In genomic region chr4:123564758-123565346, GRCh38 we compare ENCODE assay signal across 8 cellular contexts.
DNase-seq lines count a peak whose midpoint lies in the region; ATAC-seq and TF ChIP-seq lines count a peak whose summit lies in the region.

No MANE protein-coding gene starts in this region.

- H3K27ac Mint-ChIP-seq in Calu3 (ENCODE audit: unreplicated experiment), result no peak overlapping the region
- no peak overlapping the region for H3K27ac Mint-ChIP-seq in activated CD4-positive, alpha-beta memory T cell treated with anti-CD3 and anti-CD28 coated beads, Interleukin-2, amount 10 ng/mL, durations not matched to agents 7 days and 5 days

- H3K4me1 Mint-ChIP-seq in Calu3 (ENCODE audit: low read depth, unreplicated experiment), result peaks cover 32% of the 10 kb centered on the region
- H3K4me1 Mint-ChIP-seq in activated CD4-positive, alpha-beta memory T cell treated with anti-CD3 and anti-CD28 coated beads, Interleukin-2, amount 10 ng/mL, durations not matched to agents 7 days and 5 days, result peaks cover 1% of the 10 kb centered on the region

- POLR2A ChIA-PET in activated CD4-positive, alpha-beta memory T cell treated with anti-CD3 and anti-CD28 coated beads, Interleukin-2, amount 10 ng/mL, durations not matched to agents 7 days and 5 days (lab: Charles Lee), result no interaction called here

- no peaks in the 10 kb centered on the region for H3K36me3 Mint-ChIP-seq in Calu3 (ENCODE audit: insufficient read depth, unreplicated experiment)
- no peaks in the 10 kb centered on the region for H3K36me3 Mint-ChIP-seq in activated CD4-positive, alpha-beta memory T cell treated with anti-CD3 and anti-CD28 coated beads, Interleukin-2, amount 10 ng/mL, durations not matched to agents 7 days and 5 days (ENCODE audit: low read depth)

- TF ChIP-seq CTCF in Calu3 (IDR thresholded peaks at IDR 0.05; ENCODE audit: unreplicated experiment), result peak; percentile 69
- peak; percentile 14 for TF ChIP-seq CTCF in neural cell (IDR thresholded peaks at IDR 0.05; ENCODE audit: poor library complexity, severe bottlenecking)

- H3K27ac ChIP-seq in neural cell (ENCODE audit: low read length) (no peak overlapping the region), aorta (ENCODE audit: low read depth in 1 of 2, low read length in 2 of 2) (no peak overlapping the region)

- no peak for TF ChIP-seq EP300 in neural cell (conservative IDR thresholded peaks at IDR 0.05; ENCODE audit: poor library complexity, severe bottlenecking)

- no peaks in the 10 kb centered on the region for H3F3A ChIP-seq in neural cell (ENCODE audit: insufficient read depth, low read length, poor library complexity, severe bottlenecking)

- intact Hi-C loops in Calu3 (cut with micrococcal nuclease; ENCODE audit: unreplicated experiment), result loop anchor here (2.0 kb wide), 1 partner anchor 96 kb away; no protein-coding TSS in a partner anchor
- intact Hi-C loops in aorta (cut with DNase I), result loop anchor here in 1 of 2 donors (5.0 kb wide), 1 partner anchor 168 kb away; the partner anchor contains the start of gene SPRY1

- 65 to 66% methylated on average over 6 of the region's 6 CpGs for WGBS in aorta, 2 donors

- H3K9me3 ChIP-seq in neural cell (ENCODE audit: low read length), result no peaks in the 10 kb centered on the region
- H3K9me3 ChIP-seq in aorta (ENCODE audit: control insufficient read depth, low read length), result no peaks in the 10 kb centered on the region

- ATAC-seq in GM19372 (IDR thresholded peaks at IDR 0.05; ENCODE audit: low read depth, unreplicated experiment) (peak; percentile 100), HG03378 (IDR thresholded peaks at IDR 0.05; ENCODE audit: unreplicated experiment) (peak; percentile 100), esophagus mucosa (peak; percentile 88), aorta (ENCODE audit: low FRiP score) (peak; percentile 77)

- H3K79me2 ChIP-seq in neural cell (replicated peaks; ENCODE audit: insufficient read depth, low read length), result no peaks in the 10 kb centered on the region

- H3K9me3 Mint-ChIP-seq in Calu3 (ENCODE audit: low read depth, unreplicated experiment), result no peaks in the 10 kb centered on the region
- H3K9me3 Mint-ChIP-seq in activated CD4-positive, alpha-beta memory T cell treated with anti-CD3 and anti-CD28 coated beads, Interleukin-2, amount 10 ng/mL, durations not matched to agents 7 days and 5 days, result no peaks in the 10 kb centered on the region

- no peak overlapping the region for H2AFZ ChIP-seq in neural cell (ENCODE audit: low read depth, low read length)

- no peak overlapping the region for H3K9ac ChIP-seq in neural cell (ENCODE audit: low read length)

- TF ChIP-seq RAD21 in neural cell (conservative IDR thresholded peaks at IDR 0.05), result no peak

- H3K4me3 Mint-ChIP-seq in Calu3 (ENCODE audit: low read depth, unreplicated experiment), result no peak overlapping the region
- H3K4me3 Mint-ChIP-seq in activated CD4-positive, alpha-beta memory T cell treated with anti-CD3 and anti-CD28 coated beads, Interleukin-2, amount 10 ng/mL, durations not matched to agents 7 days and 5 days, result no peak overlapping the region

- H3K36me3 ChIP-seq in neural cell (ENCODE audit: insufficient read depth, low read length) (no peaks in the 10 kb centered on the region), aorta (ENCODE audit: control insufficient read depth in 1 of 2, insufficient read depth in 2 of 2, low read length in 1 of 2) (no peaks in the 10 kb centered on the region)

- no peaks in the 10 kb centered on the region for H3K27me3 Mint-ChIP-seq in Calu3 (ENCODE audit: unreplicated experiment)
- H3K27me3 Mint-ChIP-seq in activated CD4-positive, alpha-beta memory T cell treated with anti-CD3 and anti-CD28 coated beads, Interleukin-2, amount 10 ng/mL, durations not matched to agents 7 days and 5 days, result peaks cover 15% of the 10 kb centered on the region

- BruUV-seq in Calu3 (replicated peaks; lab: Mats Ljungman, UMichigan), result no TSS peak

- peak; percentile 68 for DNase-seq in Calu3
- DNase-seq in NCI-H510A treated with DMSO at 0.1 percent for 48 hours (lab: John Stamatoyannopoulos, UW), result peak; percentile 50
- peak; percentile 51 for DNase-seq in activated CD4-positive, alpha-beta memory T cell treated with anti-CD3 and anti-CD28 coated beads, Interleukin-2, amount 10 ng/mL, durations not matched to agents 7 days and 5 days
- no peak for DNase-seq in aorta

- H3K4me2 ChIP-seq in neural cell (ENCODE audit: low read length), result no peak overlapping the region

- H3K27me3 ChIP-seq in neural cell (ENCODE audit: insufficient read depth, low read depth, low read length), result no peaks in the 10 kb centered on the region
- no peaks in the 10 kb centered on the region for H3K27me3 ChIP-seq in aorta (ENCODE audit: control insufficient read depth in 1 of 2, insufficient read depth in 2 of 2, low read length in 1 of 2)

- CTCF ChIA-PET in Calu3 (lab: Charles Lee), result interaction anchor here (0.6 to 2.2 kb wide), 10 partner anchors 9 to 165 kb away, joined by 3 to 8 read pairs (median 3); no protein-coding TSS in a partner anchor
- CTCF ChIA-PET in activated CD4-positive, alpha-beta memory T cell treated with anti-CD3 and anti-CD28 coated beads, Interleukin-2, amount 10 ng/mL, durations not matched to agents 7 days and 5 days (lab: Charles Lee), result interaction anchor here (0.6 to 2.6 kb wide), 20 partner anchors 9 to 697 kb away, joined by 3 to 7 read pairs (median 3); no protein-coding TSS in a partner anchor

- no peaks in the 10 kb centered on the region for H3K4me1 ChIP-seq in aorta (ENCODE audit: control insufficient read depth in 1 of 2, insufficient read depth in 2 of 2, low read length in 2 of 2)

- H3K4me3 ChIP-seq in neural cell (ENCODE audit: low read length) (no peak overlapping the region), aorta (ENCODE audit: low read length in 2 of 2) (no peak overlapping the region)

- H4K20me1 ChIP-seq in neural cell (ENCODE audit: insufficient read depth), result no peaks in the 10 kb centered on the region

- H3K9me2 ChIP-seq in neural cell (ENCODE audit: insufficient read depth, low read length), result no peaks in the 10 kb centered on the region

TF ChIP-seq in neural cell, 6 proteins besides CTCF, POLR2A, EP300 and RAD21:
- TF ChIP-seq TAF1 (IDR thresholded peaks at IDR 0.05; ENCODE audit: low read depth), result no peak

Comparison
In these comparisons a context has a peak if more than half of its experiments do, and no peak if none do; other contexts are left out.
1. DNase-seq: peak in Calu3 (single experiment), NCI-H510A treated with DMSO at 0.1 percent for 48 hours (single experiment) and activated CD4-positive, alpha-beta memory T cell treated with anti-CD3 and anti-CD28 coated beads, Interleukin-2, amount 10 ng/mL, durations not matched to agents 7 days and 5 days (single experiment); none in aorta (0 of 2).
2. Peak in every context shown above with its lines, with median percentiles within 50 percentile points of each other: ATAC-seq.